ENCODE assay signal across 12 cellular contexts in genomic region chr6:106146852-106147351, GRCh38.
DNase-seq lines count a peak whose midpoint lies in the region; ATAC-seq lines count a peak whose summit lies in the region.
"Had no signal": no experiment of that assay in that cellular context is flagged by ENCODE, and none has a peak within 500 bp of the region (broad histone marks: within the 10 kb centered on the region; RNA-seq: fewer than 3 reads in every experiment).

No MANE protein-coding gene starts in this region.

- peaks cover 15 to 38% of the 10 kb centered on the region in 2 donors for H3K4me1 ChIP-seq in naive thymus-derived CD4-positive, alpha-beta T cell (ENCODE audit: control insufficient read depth in 2 of 2, insufficient read depth in 2 of 2, low read length in 2 of 2)
- H3K4me1 ChIP-seq in HAP-1 = no peaks in the 10 kb centered on the region

- no peaks in the 10 kb centered on the region for H3K27me3 ChIP-seq in naive thymus-derived CD4-positive, alpha-beta T cell (ENCODE audit: control insufficient read depth in 2 of 2, insufficient read depth in 2 of 2, low read length in 2 of 2)
- H3K27me3 ChIP-seq in HAP-1 (ENCODE audit: low read depth) = no peaks in the 10 kb centered on the region

- in situ Hi-C loops in HAP-1 (cut with MboI; ENCODE audit: low sequenced_read_pairs) = no loop called here

- CTCF ChIA-PET in activated naive CD4-positive, alpha-beta T cell treated with anti-CD3 and anti-CD28 coated beads for 36 hours (lab: Charles Lee) = interaction anchor here (0.8 to 1.0 kb wide), 3 partner anchors 11 to 77 kb away, joined by 3 to 4 read pairs (median 3); no protein-coding TSS in a partner anchor
- CTCF ChIA-PET in naive thymus-derived CD4-positive, alpha-beta T cell (lab: Charles Lee) = no interaction called here

- H3K36me3 Mint-ChIP-seq in activated naive CD4-positive, alpha-beta T cell treated with anti-CD3 and anti-CD28 coated beads, Interleukin-2, amount 50 U/mL, for 24 hours = no peaks in the 10 kb centered on the region
- no peaks in the 10 kb centered on the region for H3K36me3 Mint-ChIP-seq in activated naive CD4-positive, alpha-beta T cell treated with anti-CD3 and anti-CD28 coated beads for 36 hours (ENCODE audit: low read depth)
- peaks cover 0 to 6% (median 0%) of the 10 kb centered on the region in 5 donors for H3K36me3 Mint-ChIP-seq in naive thymus-derived CD4-positive, alpha-beta T cell

- intact Hi-C loops in activated naive CD4-positive, alpha-beta T cell treated with anti-CD3 and anti-CD28 coated beads for 36 hours (cut with micrococcal nuclease) = no loop called here
- intact Hi-C loops in naive thymus-derived CD4-positive, alpha-beta T cell (cut with micrococcal nuclease) = no loop called here

- peak overlapping the region; percentile 8 for H3K27ac Mint-ChIP-seq in activated naive CD4-positive, alpha-beta T cell treated with anti-CD3 and anti-CD28 coated beads, Interleukin-2, amount 50 U/mL, for 24 hours
- H3K27ac Mint-ChIP-seq in activated naive CD4-positive, alpha-beta T cell treated with anti-CD3 and anti-CD28 coated beads for 36 hours = no peak overlapping the region
- H3K27ac Mint-ChIP-seq in naive thymus-derived CD4-positive, alpha-beta T cell = peak overlapping the region in 1 of 9 donors; percentile 16
- H3K27ac Mint-ChIP-seq in stimulated activated naive CD8-positive, alpha-beta T cell treated with anti-CD3 and anti-CD28 coated beads, Interleukin-15, amount 100 ng/mL, for 72 hours = no peak overlapping the region
- H3K27ac Mint-ChIP-seq: T-helper 1 cell treated with Interleukin-12 subunit alpha and Interleukin-12 subunit beta and Interleukin-4 antibody, amounts not matched to agents 30 μg/mL and 1 μg/mL, for 36 hours had no signal

- H3K9me3 Mint-ChIP-seq in activated naive CD4-positive, alpha-beta T cell treated with anti-CD3 and anti-CD28 coated beads, Interleukin-2, amount 50 U/mL, for 24 hours = no peaks in the 10 kb centered on the region
- no peaks in the 10 kb centered on the region for H3K9me3 Mint-ChIP-seq in activated naive CD4-positive, alpha-beta T cell treated with anti-CD3 and anti-CD28 coated beads for 36 hours
- peaks cover 0 to 4% (median 0%) of the 10 kb centered on the region in 11 donors for H3K9me3 Mint-ChIP-seq in naive thymus-derived CD4-positive, alpha-beta T cell
- peaks cover 4 to 10% of the 10 kb centered on the region in 2 donors for H3K9me3 Mint-ChIP-seq in stimulated activated naive CD8-positive, alpha-beta T cell treated with anti-CD3 and anti-CD28 coated beads, Interleukin-15, amount 100 ng/mL, for 72 hours

- no peaks in the 10 kb centered on the region for H3K27me3 Mint-ChIP-seq in activated naive CD4-positive, alpha-beta T cell treated with anti-CD3 and anti-CD28 coated beads, Interleukin-2, amount 50 U/mL, for 24 hours
- no peaks in the 10 kb centered on the region for H3K27me3 Mint-ChIP-seq in activated naive CD4-positive, alpha-beta T cell treated with anti-CD3 and anti-CD28 coated beads for 36 hours (ENCODE audit: low read depth)
- H3K27me3 Mint-ChIP-seq in naive thymus-derived CD4-positive, alpha-beta T cell = no peaks in the 10 kb centered on the region
- H3K27me3 Mint-ChIP-seq in stimulated activated naive CD8-positive, alpha-beta T cell treated with anti-CD3 and anti-CD28 coated beads, Interleukin-15, amount 100 ng/mL, for 72 hours = no peaks in the 10 kb centered on the region

- no peak overlapping the region for H3K4me3 Mint-ChIP-seq in activated naive CD4-positive, alpha-beta T cell treated with anti-CD3 and anti-CD28 coated beads, Interleukin-2, amount 50 U/mL, for 24 hours
- H3K4me3 Mint-ChIP-seq in activated naive CD4-positive, alpha-beta T cell treated with anti-CD3 and anti-CD28 coated beads for 36 hours = no peak overlapping the region
- H3K4me3 Mint-ChIP-seq in naive thymus-derived CD4-positive, alpha-beta T cell = no peak overlapping the region
- H3K4me3 Mint-ChIP-seq in stimulated activated naive CD8-positive, alpha-beta T cell treated with anti-CD3 and anti-CD28 coated beads, Interleukin-15, amount 100 ng/mL, for 72 hours = no peak overlapping the region
- H3K4me3 Mint-ChIP-seq: T-helper 1 cell treated with Interleukin-12 subunit alpha and Interleukin-12 subunit beta and Interleukin-4 antibody, amounts not matched to agents 30 μg/mL and 1 μg/mL, for 36 hours had no signal

- H3K4me1 Mint-ChIP-seq in activated naive CD4-positive, alpha-beta T cell treated with anti-CD3 and anti-CD28 coated beads, Interleukin-2, amount 50 U/mL, for 24 hours = peaks cover 34% of the 10 kb centered on the region
- peaks cover 32% of the 10 kb centered on the region for H3K4me1 Mint-ChIP-seq in activated naive CD4-positive, alpha-beta T cell treated with anti-CD3 and anti-CD28 coated beads for 36 hours (ENCODE audit: low read depth)
- peaks cover 8 to 69% (median 28%) of the 10 kb centered on the region in 7 donors for H3K4me1 Mint-ChIP-seq in naive thymus-derived CD4-positive, alpha-beta T cell
- H3K4me1 Mint-ChIP-seq in stimulated activated naive CD8-positive, alpha-beta T cell treated with anti-CD3 and anti-CD28 coated beads, Interleukin-15, amount 100 ng/mL, for 72 hours = peaks cover 99% of the 10 kb centered on the region

- POLR2A ChIA-PET in naive thymus-derived CD4-positive, alpha-beta T cell (lab: Charles Lee) = no interaction called here

- DNase-seq in activated naive CD4-positive, alpha-beta T cell treated with anti-CD3 and anti-CD28 coated beads for 36 hours = no peak
- peak; percentile 39 for DNase-seq in OCI-M1 (lab: John Stamatoyannopoulos, UW)
- no peak for DNase-seq in naive thymus-derived CD4-positive, alpha-beta T cell
- no peak for DNase-seq in stimulated activated naive CD8-positive, alpha-beta T cell treated with anti-CD3 and anti-CD28 coated beads, Interleukin-15, amount 100 ng/mL, for 72 hours
- DNase-seq in HAP-1 (ENCODE audit: low spot score in 2 of 2) = no peak
- DNase-seq: activated gamma-delta T cell treated with Interleukin-2 at 50 U/mL for 16 hours, kidney, NCI-H1930 had no signal

- H3K4me3 ChIP-seq in naive thymus-derived CD4-positive, alpha-beta T cell (ENCODE audit: low read length) = no peak overlapping the region
- no peak overlapping the region for H3K4me3 ChIP-seq in HAP-1

- H3K9me3 ChIP-seq in naive thymus-derived CD4-positive, alpha-beta T cell (ENCODE audit: control insufficient read depth in 2 of 3, low read length in 3 of 3) = no peaks in the 10 kb centered on the region
- H3K9me3 ChIP-seq in HAP-1 = no peaks in the 10 kb centered on the region

- peak; percentile 25 for ATAC-seq in HG03039 (IDR thresholded peaks at IDR 0.05; ENCODE audit: unreplicated experiment)
- ATAC-seq in naive thymus-derived CD4-positive, alpha-beta T cell = no peak
- no peak for ATAC-seq in stimulated activated naive CD8-positive, alpha-beta T cell treated with anti-CD3 and anti-CD28 coated beads, Interleukin-15, amount 100 ng/mL, for 72 hours
- ATAC-seq in GM18502 (IDR thresholded peaks at IDR 0.05; ENCODE audit: poor library complexity, unreplicated experiment) = no peak

- H3K36me3 ChIP-seq in naive thymus-derived CD4-positive, alpha-beta T cell (ENCODE audit: control insufficient read depth in 2 of 3, insufficient read depth in 3 of 3, low read length in 3 of 3) = no peaks in the 10 kb centered on the region
- H3K36me3 ChIP-seq in HAP-1 (replicated peaks) = no peaks in the 10 kb centered on the region

- no peak overlapping the region for H3K27ac ChIP-seq in naive thymus-derived CD4-positive, alpha-beta T cell (ENCODE audit: low read depth, low read length)
